9 cellular contexts compared by ENCODE assay signal in genomic region chr17:78876954-78877517, GRCh38. TPM values are rescaled to one million over a fixed set of nuclear protein-coding genes. Genes with fewer than 3 reads are reported as not detected.
A peak's percentile ranks its signal among the peaks of the same experiment; 100 is the strongest.
DNase-seq lines count a peak whose midpoint lies in the region; ATAC-seq and TF ChIP-seq lines count a peak whose summit lies in the region.
"Not testable (repeated sequence)": the region's sequence is repeated elsewhere in the genome, so short reads cannot be mapped to it uniquely, and the experiment has no call there.
"Had no signal": no experiment of that assay in that cellular context is flagged by ENCODE, and none has a peak within 500 bp of the region (broad histone marks: within the 10 kb centered on the region; RNA-seq: fewer than 3 reads in every experiment).

No MANE protein-coding gene starts in this region.

- not testable (repeated sequence) for H3K36me3 ChIP-seq in Karpas-422 (ENCODE audit: insufficient read depth, low read length)
- H3K36me3 ChIP-seq in neutrophil (peaks cover 37% of the 10 kb centered on the region), stomach (peaks cover 4 to 16% (median 15%) of the 10 kb centered on the region in 4 donors), vagina (peaks cover 0 to 13% of the 10 kb centered on the region in 2 donors)

- not testable (repeated sequence) for H3K4me3 Mint-ChIP-seq in WTC11; dendritic cell treated with granulocyte-macrophage colony-stimulating factor and Interleukin-4, amounts not matched to agents 40 ng/mL and 50 ng/mL, for 4 days

- H2AFZ ChIP-seq in Karpas-422 (ENCODE audit: low read length), result not testable (repeated sequence)

- CTCF ChIA-PET in WTC11 (lab: Charles Lee), result interaction anchor here (2.5 kb wide), 1 partner anchor 11 kb away, joined by 13 read pairs; no protein-coding TSS in a partner anchor

- not testable (repeated sequence) for H3K27me3 ChIP-seq in Karpas-422 (ENCODE audit: low read length); neutrophil; stomach; vagina

- peak overlapping the region; percentile 27 for H3K4me2 ChIP-seq in Karpas-422 (ENCODE audit: low read depth, low read length, poor library complexity, severe bottlenecking)

- H3K4me1 Mint-ChIP-seq in WTC11, result peaks cover 13% of the 10 kb centered on the region
- H3K4me1 Mint-ChIP-seq in dendritic cell treated with granulocyte-macrophage colony-stimulating factor and Interleukin-4, amounts not matched to agents 40 ng/mL and 50 ng/mL, for 4 days (ENCODE audit: low read depth), result peaks cover 77% of the 10 kb centered on the region

- intact Hi-C loops in dendritic cell treated with granulocyte-macrophage colony-stimulating factor and Interleukin-4, amounts not matched to agents 40 ng/mL and 50 ng/mL, for 4 days (cut with micrococcal nuclease); Right ventricle myocardium inferior (cut with DNase I); stomach (cut with DNase I; ENCODE audit: low total_unique reads); vagina (cut with DNase I): not testable (repeated sequence)

- H3K79me2 ChIP-seq in Karpas-422 (ENCODE audit: low read length), result not testable (repeated sequence)

- WGBS in stomach, 5 donors, result 26 to 65% (median 43%) methylated on average over 8 of the region's 8 CpGs

- H3K27ac Mint-ChIP-seq in WTC11, result peak overlapping the region; percentile 43
- H3K27ac Mint-ChIP-seq in dendritic cell treated with granulocyte-macrophage colony-stimulating factor and Interleukin-4, amounts not matched to agents 40 ng/mL and 50 ng/mL, for 4 days, result peak overlapping the region; percentile 28

- not testable (repeated sequence) for H3K9me3 Mint-ChIP-seq in WTC11; dendritic cell treated with granulocyte-macrophage colony-stimulating factor and Interleukin-4, amounts not matched to agents 40 ng/mL and 50 ng/mL, for 4 days

- not testable (repeated sequence) for H3K36me3 Mint-ChIP-seq in WTC11
- peaks cover 78% of the 10 kb centered on the region for H3K36me3 Mint-ChIP-seq in dendritic cell treated with granulocyte-macrophage colony-stimulating factor and Interleukin-4, amounts not matched to agents 40 ng/mL and 50 ng/mL, for 4 days (ENCODE audit: low read depth)

- not testable (repeated sequence) for H3K9me3 ChIP-seq in Karpas-422 (ENCODE audit: low read length); neutrophil; stomach; vagina

- H3K4me1 ChIP-seq in Karpas-422 (ENCODE audit: low read length), result peaks cover 14% of the 10 kb centered on the region
- H3K4me1 ChIP-seq in neutrophil (ENCODE audit: control insufficient read depth in 1 of 2, insufficient read depth in 1 of 2, low read depth in 1 of 2, low read length in 1 of 2), result peaks cover 67 to 80% of the 10 kb centered on the region in 2 experiments
- H3K4me1 ChIP-seq in stomach, result peaks cover 31 to 90% (median 74%) of the 10 kb centered on the region in 4 donors
- H3K4me1 ChIP-seq in vagina, result peaks cover 88% of the 10 kb centered on the region

- not testable (repeated sequence) for H4K20me1 ChIP-seq in Karpas-422 (ENCODE audit: insufficient read depth, low read depth, low read length)

- POLR2A ChIA-PET in WTC11 (lab: Charles Lee), result not testable (repeated sequence)

- not testable (repeated sequence) for TF ChIP-seq EP300 in stomach (IDR thresholded peaks at IDR 0.05)

- H3K27ac ChIP-seq in Karpas-422 (ENCODE audit: low read length), result not testable (repeated sequence)
- H3K27ac ChIP-seq in neutrophil, result peak overlapping the region; percentile 84
- H3K27ac ChIP-seq in stomach, result peak overlapping the region; percentile 13 to 93 (median 62)
- H3K27ac ChIP-seq in vagina, result peak overlapping the region; percentile 63

- not testable (repeated sequence) for TF ChIP-seq POLR2A in stomach (IDR thresholded peaks at IDR 0.05); vagina (IDR thresholded peaks at IDR 0.05)

- not testable (repeated sequence) for H3K9me2 ChIP-seq in Karpas-422 (replicated peaks; ENCODE audit: insufficient read depth, low read length)

- TF ChIP-seq CTCF in WTC11 (IDR thresholded peaks at IDR 0.05); neutrophil (IDR thresholded peaks at IDR 0.05); stomach (IDR thresholded peaks at IDR 0.05); vagina (IDR thresholded peaks at IDR 0.05): not testable (repeated sequence)

- DNase-seq in G401 (ENCODE audit: low spot score), result peak; percentile 68
- peak; percentile 66 for DNase-seq in Karpas-422
- DNase-seq in WTC11 (ENCODE audit: low spot score); Right ventricle myocardium inferior (ENCODE audit: missing footprints); vagina (ENCODE audit: extremely low spot score in 2 of 2): not testable (repeated sequence)
- peak; percentile 81 for DNase-seq in stomach

- in situ Hi-C loops in G401 (cut with HindIII; ENCODE audit: low sequenced_read_pairs), result not testable (repeated sequence)

- not testable (repeated sequence) for H3K4me3 ChIP-seq in Karpas-422 (ENCODE audit: low read length); neutrophil (ENCODE audit: low read depth in 1 of 2, low read length in 1 of 2); stomach; vagina

- ATAC-seq in WTC11, result not testable (repeated sequence)
- peak; percentile 49 for ATAC-seq in Right ventricle myocardium inferior

- H3K9ac ChIP-seq in Karpas-422 (ENCODE audit: low read length), result not testable (repeated sequence)

- not testable (repeated sequence) for H3K27me3 Mint-ChIP-seq in WTC11 (ENCODE audit: low read depth); dendritic cell treated with granulocyte-macrophage colony-stimulating factor and Interleukin-4, amounts not matched to agents 40 ng/mL and 50 ng/mL, for 4 days

RNA-seq across cellular contexts. Expression of gene CEP295NL, which starts 26.0 kb away (rescaled TPM):
- total RNA-seq in G401 (2014; rRNA removed; shearing (Covaris generic)), result 0.37 TPM in 1 of 2 replicates, not detected in the other
- total RNA-seq in Karpas-422 (2014; rRNA removed; shearing (Covaris generic); ENCODE audit: low replicate concordance), result not detected in 2 replicates
- total RNA-seq in WTC11 (2021) (0.61 to 0.89 TPM (median 0.89 TPM) in 3 replicates), Right ventricle myocardium inferior (0.60 TPM), stomach (10 to 100 TPM in 2 of 5 donors, 1 to 10 TPM in 3; 4.2 to 23.9 (median 7.1) TPM), vagina (7.9 TPM)
- under 1 TPM in 2 of 3 donors, not detected in 1; 0.31 to 0.40 TPM for polyA plus RNA-seq in stomach
- total RNA-seq: CD8-positive, alpha-beta memory T cell had no signal
- polyA plus RNA-seq: CD8-positive, alpha-beta memory T cell had no signal

RNA-seq across cellular contexts. Expression of gene USP36, which starts 36.4 kb away (rescaled TPM):
- 10.1 and 10.4 TPM in 2 replicates for total RNA-seq in G401 (2014; rRNA removed; shearing (Covaris generic))
- total RNA-seq in Karpas-422 (2014; rRNA removed; shearing (Covaris generic); ENCODE audit: low replicate concordance), result 28.4 and 29.6 TPM in 2 replicates
- total RNA-seq in WTC11 (2021) (62.0 to 74.0 TPM (median 65.8 TPM) in 3 replicates), Right ventricle myocardium inferior (18.4 TPM), stomach (100 to 1,000 TPM in 1 of 5 donors, 10 to 100 TPM in 4; 33.3 to 106 (median 42.0) TPM), vagina (71.2 TPM)
- polyA plus RNA-seq in stomach, result 10 to 100 TPM; 14.2 to 20.9 (median 15.3) TPM

RNA-seq across cellular contexts. Expression of gene TIMP2, which starts 48.2 kb away (rescaled TPM):
- total RNA-seq in G401 (2014; rRNA removed; shearing (Covaris generic)), result 32.4 and 37.5 TPM in 2 replicates
- total RNA-seq in Karpas-422 (2014; rRNA removed; shearing (Covaris generic); ENCODE audit: low replicate concordance), result 0.07 TPM in 1 of 2 replicates, not detected in the other
- total RNA-seq in WTC11 (2021) (36.9 to 39.3 TPM (median 37.1 TPM) in 3 replicates), Right ventricle myocardium inferior (138 TPM), stomach (10 to 100 TPM; 37.4 to 100.0 (median 66.1) TPM), vagina (181 TPM)
- 10 to 100 TPM; 20.9 to 34.4 (median 29.4) TPM for polyA plus RNA-seq in stomach

Comparison
In these comparisons a context has a peak if more than half of its experiments do, and no peak if none do; other contexts are left out.
1. RNA of gene TIMP2, which starts 48.2 kb away (total RNA-seq): 181 TPM in vagina (single experiment), 138 TPM in Right ventricle myocardium inferior (single experiment), 37.4 to 100.0 TPM in stomach, 32.4 to 37.5 TPM in G401 and 36.9 to 39.3 TPM in WTC11; 0.07 TPM in Karpas-422; every median in the first group is over 10 times any median in the second.